In the genomic region with DNA sequence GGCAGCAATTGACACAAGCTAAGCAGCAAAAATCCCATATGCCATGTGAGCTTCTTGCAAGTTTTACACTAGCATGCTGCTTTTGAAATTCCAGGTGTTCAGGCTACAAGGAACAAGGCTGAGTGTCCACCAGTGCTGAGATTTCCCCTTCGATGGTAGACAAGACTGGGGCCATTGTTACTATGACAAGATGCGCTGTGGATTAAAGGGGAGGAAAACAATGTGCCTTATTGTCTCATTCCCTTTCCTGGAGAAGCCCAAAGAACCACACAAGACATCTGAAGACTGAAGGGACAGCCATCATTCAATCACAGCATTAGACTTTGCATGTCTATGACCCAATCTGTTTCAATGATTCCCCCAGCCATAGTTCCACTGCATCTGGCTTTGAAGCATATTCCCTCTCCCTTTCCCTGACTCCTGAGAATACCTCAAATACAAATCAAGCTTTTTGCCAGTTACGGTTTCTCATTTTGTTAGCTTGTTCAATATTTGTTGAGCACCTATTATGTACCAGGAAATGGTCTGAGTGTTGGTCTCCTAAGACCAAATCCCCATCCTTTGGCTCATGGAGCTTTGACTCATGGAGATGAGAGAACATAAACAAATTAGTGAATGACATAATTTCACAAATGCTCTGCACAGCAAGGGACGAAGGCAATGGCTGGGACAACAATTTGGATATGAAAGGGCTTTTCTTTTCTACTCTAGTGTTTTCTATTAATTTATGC, we compare ENCODE assay signal across 20 cellular contexts. TPM values are rescaled to one million over a fixed set of nuclear protein-coding genes. Genes with fewer than 3 reads are reported as not detected.
"Had no signal": no experiment of that assay in that cellular context is flagged by ENCODE, and none has a peak within 500 bp of the region (broad histone marks: within the 10 kb centered on the region; RNA-seq: fewer than 3 reads in every experiment).

No MANE protein-coding gene starts in this region.

- H3K4me3 ChIP-seq: adrenal gland, coronary artery, right atrium auricular region, thyroid gland had no signal

- H3K36me3 ChIP-seq: adrenal gland, right atrium auricular region, thyroid gland had no signal

- ATAC-seq: esophagus mucosa; natural killer cell; stimulated activated naive B cell treated with anti-CD40 and anti-IgM and Interleukin-4, amounts not matched to agents 10 μg/mL and 1 μg/mL and 100 μg/mL, for 72 hours; WTC11 had no signal

- H3K27me3 ChIP-seq: adrenal gland, right atrium auricular region, thyroid gland had no signal

- DNase-seq: activated CD4-positive, alpha-beta memory T cell treated with anti-CD3 and anti-CD28 coated beads, Interleukin-2, amount 10 ng/mL, durations not matched to agents 7 days and 5 days; activated CD4-positive, alpha-beta T cell treated with anti-CD3 and anti-CD28 coated beads for 4 hours; activated effector memory CD4-positive, alpha-beta T cell treated with Interleukin-2 at 50 U/mL for 16 hours; activated naive CD4-positive, alpha-beta T cell treated with anti-CD3 and anti-CD28 coated beads, Interleukin-2, amount 50 U/mL, for 16 hours; activated T-cell treated with anti-CD3 and anti-CD28 coated beads, Interleukin-2, amount 50 U/mL, for 24 hours; adrenal gland; immature natural killer cell; mesendoderm; natural killer cell; nucleus accumbens; stimulated activated CD4-positive, alpha-beta T cell treated with anti-CD3 and anti-CD28 coated beads, Interleukin-4, amount 100 ng/mL, for 1 hour; stimulated activated naive B cell treated with anti-CD40 and anti-IgM and Interleukin-4, amounts not matched to agents 10 μg/mL and 1 μg/mL and 100 μg/mL, for 72 hours; thyroid gland had no signal

RNA-seq across cellular contexts. Expression of a gene that starts 23.4 kb away (rescaled TPM):
- total RNA-seq: activated CD4-positive, alpha-beta memory T cell treated with anti-CD3 and anti-CD28 coated beads, Interleukin-2, amount 10 ng/mL, durations not matched to agents 7 days and 5 days; esophagus mucosa; fibroblast of villous mesenchyme; lower leg skin; natural killer cell; posterior vena cava; WTC11 had no signal
